8 cellular contexts compared by ENCODE assay signal in genomic region chrX:53317365-53318069, GRCh38. TPM values are rescaled to one million over a fixed set of nuclear protein-coding genes. Genes with fewer than 3 reads are reported as not detected.
DNase-seq lines count a peak whose midpoint lies in the region; ATAC-seq and TF ChIP-seq lines count a peak whose summit lies in the region.

No MANE protein-coding gene starts in this region.

- no peak overlapping the region for H3K4me3 Mint-ChIP-seq in activated CD4-positive, alpha-beta memory T cell treated with anti-CD3 and anti-CD28 coated beads for 36 hours
- H3K4me3 Mint-ChIP-seq in dendritic cell treated with granulocyte-macrophage colony-stimulating factor and Interleukin-4, amounts not matched to agents 40 ng/mL and 50 ng/mL, for 4 days, result peak overlapping the region; percentile 27

- H3K9me3 Mint-ChIP-seq in activated CD4-positive, alpha-beta memory T cell treated with anti-CD3 and anti-CD28 coated beads for 36 hours, result no peaks in the 10 kb centered on the region
- H3K9me3 Mint-ChIP-seq in dendritic cell treated with granulocyte-macrophage colony-stimulating factor and Interleukin-4, amounts not matched to agents 40 ng/mL and 50 ng/mL, for 4 days, result no peaks in the 10 kb centered on the region

- H3K27me3 ChIP-seq in HAP-1 (ENCODE audit: low read depth), result peaks cover 25% of the 10 kb centered on the region
- H3K27me3 ChIP-seq in lower lobe of right lung (ENCODE audit: low read depth), result no peaks in the 10 kb centered on the region

- POLR2A ChIA-PET in activated CD4-positive, alpha-beta memory T cell treated with anti-CD3 and anti-CD28 coated beads for 36 hours (lab: Charles Lee), result no interaction called here

- in situ Hi-C loops in HAP-1 (cut with MboI; ENCODE audit: low sequenced_read_pairs), result loop anchor here (10.0 kb wide), 2 partner anchors 127 to 167 kb away; no protein-coding TSS in a partner anchor

- H3K27me3 Mint-ChIP-seq in activated CD4-positive, alpha-beta memory T cell treated with anti-CD3 and anti-CD28 coated beads for 36 hours, result peaks cover 31% of the 10 kb centered on the region
- peaks cover 23% of the 10 kb centered on the region for H3K27me3 Mint-ChIP-seq in dendritic cell treated with granulocyte-macrophage colony-stimulating factor and Interleukin-4, amounts not matched to agents 40 ng/mL and 50 ng/mL, for 4 days

- H3K4me1 ChIP-seq in HAP-1 (peaks cover 7% of the 10 kb centered on the region), lower lobe of right lung (peaks cover 7% of the 10 kb centered on the region)

- no peak overlapping the region for H3K27ac ChIP-seq in lower lobe of right lung

- H3K4me1 Mint-ChIP-seq in activated CD4-positive, alpha-beta memory T cell treated with anti-CD3 and anti-CD28 coated beads for 36 hours (ENCODE audit: low read depth), result peaks cover 10% of the 10 kb centered on the region
- H3K4me1 Mint-ChIP-seq in dendritic cell treated with granulocyte-macrophage colony-stimulating factor and Interleukin-4, amounts not matched to agents 40 ng/mL and 50 ng/mL, for 4 days (ENCODE audit: low read depth), result peaks cover 59% of the 10 kb centered on the region

- H3K36me3 Mint-ChIP-seq in activated CD4-positive, alpha-beta memory T cell treated with anti-CD3 and anti-CD28 coated beads for 36 hours, result no peaks in the 10 kb centered on the region
- H3K36me3 Mint-ChIP-seq in dendritic cell treated with granulocyte-macrophage colony-stimulating factor and Interleukin-4, amounts not matched to agents 40 ng/mL and 50 ng/mL, for 4 days (ENCODE audit: low read depth), result peaks cover 20% of the 10 kb centered on the region

- CTCF ChIA-PET in activated CD4-positive, alpha-beta memory T cell treated with anti-CD3 and anti-CD28 coated beads for 36 hours (lab: Charles Lee), result interaction anchor here (0.6 to 5.5 kb wide), 24 partner anchors 8 to 1323 kb away, joined by 3 to 81 read pairs (median 4); partner anchors contain the start of genes RIBC1 and SMC1A

- intact Hi-C loops in activated CD4-positive, alpha-beta memory T cell treated with anti-CD3 and anti-CD28 coated beads for 36 hours (cut with micrococcal nuclease), result loop anchor here (1.0 kb wide), 1 partner anchor 129 kb away; no protein-coding TSS in a partner anchor
- intact Hi-C loops in dendritic cell treated with granulocyte-macrophage colony-stimulating factor and Interleukin-4, amounts not matched to agents 40 ng/mL and 50 ng/mL, for 4 days (cut with micrococcal nuclease), result no loop called here
- intact Hi-C loops in lower lobe of right lung (cut with DNase I), result no loop called here

- no peak overlapping the region for H3K27ac Mint-ChIP-seq in activated CD4-positive, alpha-beta memory T cell treated with anti-CD3 and anti-CD28 coated beads for 36 hours
- no peak overlapping the region for H3K27ac Mint-ChIP-seq in dendritic cell treated with granulocyte-macrophage colony-stimulating factor and Interleukin-4, amounts not matched to agents 40 ng/mL and 50 ng/mL, for 4 days

- peak; percentile 79 for ATAC-seq in lower lobe of right lung

- H3K4me3 ChIP-seq in HAP-1, result no peak overlapping the region
- H3K4me3 ChIP-seq in lower lobe of right lung, result no peak overlapping the region

- TF ChIP-seq CTCF in lower lobe of right lung (IDR thresholded peaks at IDR 0.05), result peak; percentile 75

- H3K9me3 ChIP-seq in HAP-1 (no peaks in the 10 kb centered on the region), lower lobe of right lung (no peaks in the 10 kb centered on the region)

- DNase-seq in ELF-1 (ENCODE audit: low read depth, low spot score), result peak; percentile 87
- DNase-seq in HAP-1 (ENCODE audit: low spot score in 2 of 2), result peak; percentile 63 to 88
- DNase-seq in NCI-H2107 (lab: John Stamatoyannopoulos, UW), result peak; percentile 10
- peak; percentile 72 for DNase-seq in activated CD4-positive, alpha-beta memory T cell treated with anti-CD3 and anti-CD28 coated beads for 36 hours
- peak; percentile 65 for DNase-seq in lower lobe of right lung
- peak; percentile 35 for DNase-seq in stimulated activated CD8-positive, alpha-beta memory T cell treated with anti-CD3 and anti-CD28 coated beads, Interleukin-15, amount 100 ng/mL, for 24 hours (ENCODE audit: low read depth)
- no peak for DNase-seq in NCI-H526 treated with DMSO at 0.1 percent for 48 hours (lab: John Stamatoyannopoulos, UW)

- H3K36me3 ChIP-seq in HAP-1 (replicated peaks), result no peaks in the 10 kb centered on the region
- no peaks in the 10 kb centered on the region for H3K36me3 ChIP-seq in lower lobe of right lung

RNA-seq across cellular contexts. Expression of gene IQSEC2, which starts 36.1 kb away (rescaled TPM):
- total RNA-seq in activated CD4-positive, alpha-beta memory T cell treated with anti-CD3 and anti-CD28 coated beads for 36 hours, result under 1 TPM; 0.39 to 0.74 TPM
- total RNA-seq in lower lobe of right lung, result 24.0 TPM

Comparison
In these comparisons a context has a peak if more than half of its experiments do, and no peak if none do; other contexts are left out.
1. RNA of gene IQSEC2, which starts 36.1 kb away (total RNA-seq): 24.0 TPM in lower lobe of right lung (single experiment); 0.39 to 0.74 TPM in activated CD4-positive, alpha-beta memory T cell treated with anti-CD3 and anti-CD28 coated beads for 36 hours; every median in the first group is over 10 times any median in the second.